ENCODE assay signal across 8 cellular contexts in the genomic region with DNA sequence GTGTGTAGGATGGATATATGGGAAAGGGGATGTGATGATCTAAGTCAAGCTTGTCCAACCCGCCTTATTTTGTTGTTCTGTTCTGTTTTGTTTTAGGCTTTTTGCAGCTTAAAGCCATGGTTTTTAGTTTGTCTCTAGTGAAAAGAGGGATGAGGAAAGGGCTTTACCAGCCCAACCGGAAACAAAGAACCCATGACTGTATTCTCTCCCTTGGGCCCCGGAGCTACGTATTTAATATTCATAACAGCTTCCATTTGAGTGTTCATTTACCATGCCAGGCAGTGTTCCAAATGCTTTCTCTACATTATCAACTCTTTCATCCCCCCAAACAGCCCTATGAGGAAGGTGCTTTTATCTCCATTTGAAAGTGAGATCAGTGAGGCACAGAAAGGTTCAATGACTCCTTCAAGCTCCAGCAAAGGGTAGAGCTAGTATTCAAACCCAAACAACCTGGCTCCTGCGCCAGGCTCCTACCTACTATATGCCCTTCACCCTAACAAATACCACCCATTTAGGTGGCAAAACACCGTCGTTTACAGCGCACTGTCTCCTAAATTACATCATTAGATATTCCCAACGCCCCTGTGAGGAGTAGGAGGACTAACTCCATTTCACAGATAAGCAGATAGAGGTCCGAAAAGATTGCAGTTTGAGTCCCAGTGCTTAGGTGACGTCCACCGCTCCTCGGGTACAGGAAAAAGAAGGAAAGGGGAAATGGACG. TPM values are rescaled to one million over a fixed set of nuclear protein-coding genes. Genes with fewer than 3 reads are reported as not detected.
DNase-seq lines count a peak whose midpoint lies in the region; ATAC-seq and TF ChIP-seq lines count a peak whose summit lies in the region.

No MANE protein-coding gene starts in this region.

- no peaks in the 10 kb centered on the region for H4K20me1 ChIP-seq in KMS-11 (ENCODE audit: insufficient read depth)

- H3K4me1 ChIP-seq in KMS-11 (ENCODE audit: low read depth, poor library complexity, severe bottlenecking) (peaks cover 19% of the 10 kb centered on the region), subcutaneous abdominal adipose tissue (ENCODE audit: control insufficient read depth in 5 of 5, insufficient read depth in 5 of 5, low read length in 5 of 5) (peaks cover 0 to 31% (median 22%) of the 10 kb centered on the region in 5 donors)

- H3K27ac ChIP-seq in KMS-11, result peak overlapping the region; percentile 68
- peak overlapping the region; percentile 93 for H3K27ac ChIP-seq in subcutaneous abdominal adipose tissue (ENCODE audit: low read depth, low read length)

- H3K79me2 ChIP-seq in KMS-11 (ENCODE audit: insufficient read depth, low read depth), result peaks cover 51% of the 10 kb centered on the region

- H3K4me2 ChIP-seq in KMS-11, result peak overlapping the region; percentile 98

- TF ChIP-seq CTCF in KMS-11 (conservative IDR thresholded peaks at IDR 0.05; ENCODE audit: low read depth, low read length) (no peak), kidney epithelial cell (IDR thresholded peaks at IDR 0.05; ENCODE audit: insufficient read depth, low read length, poor library complexity, severe bottlenecking) (no peak), GM20000 (IDR thresholded peaks at IDR 0.05; ENCODE audit: extremely low read depth, missing control alignments) (no peak)

- H3K27me3 ChIP-seq in KMS-11 (ENCODE audit: insufficient read depth, low read depth) (no peaks in the 10 kb centered on the region), kidney epithelial cell (ENCODE audit: control insufficient read depth, insufficient read depth, low read length) (no peaks in the 10 kb centered on the region), subcutaneous abdominal adipose tissue (ENCODE audit: control insufficient read depth in 5 of 5, insufficient read depth in 4 of 5, low read length in 5 of 5) (no peaks in the 10 kb centered on the region)

- peak overlapping the region; percentile 96 for H3K4me3 ChIP-seq in KMS-11 (IDR thresholded peaks at IDR 0.05; ENCODE audit: insufficient read depth, low read depth, low read length)
- H3K4me3 ChIP-seq in kidney epithelial cell (ENCODE audit: low read depth, low read length), result peak overlapping the region; percentile 80
- H3K4me3 ChIP-seq in subcutaneous abdominal adipose tissue (ENCODE audit: low read depth in 1 of 5, low read length in 5 of 5), result peak overlapping the region; percentile 76 to 95 (median 90)

- H3K9ac ChIP-seq in KMS-11, result peak overlapping the region; percentile 72
- peak overlapping the region; percentile 81 to 95 (median 93) for H3K9ac ChIP-seq in subcutaneous abdominal adipose tissue (ENCODE audit: low read length in 5 of 5)

- ATAC-seq in HG03432 (IDR thresholded peaks at IDR 0.05; ENCODE audit: unreplicated experiment), result no peak

- DNase-seq in DMS53 (lab: John Stamatoyannopoulos, UW), result peak; percentile 31
- no peak for DNase-seq in DMS53 treated with DMSO at 0.1 percent for 48 hours (lab: John Stamatoyannopoulos, UW; ENCODE audit: unreplicated experiment)
- peak; percentile 33 for DNase-seq in astrocyte of the hippocampus (ENCODE audit: low read depth, low spot score)
- no peak for DNase-seq in kidney epithelial cell (ENCODE audit: low read depth)
- no peak for DNase-seq in GM20000 (ENCODE audit: low spot score)

- H3K36me3 ChIP-seq in KMS-11 (ENCODE audit: insufficient read depth), result peaks cover 8% of the 10 kb centered on the region; the same call in 1 of the 2 replicates
- H3K36me3 ChIP-seq in kidney epithelial cell (ENCODE audit: control insufficient read depth, insufficient read depth, low read length), result no peaks in the 10 kb centered on the region
- peaks cover 10 to 15% (median 12%) of the 10 kb centered on the region in 5 donors for H3K36me3 ChIP-seq in subcutaneous abdominal adipose tissue (ENCODE audit: control insufficient read depth in 5 of 5, insufficient read depth in 5 of 5, low read length in 5 of 5)

- peak overlapping the region; percentile 89 for H2AFZ ChIP-seq in KMS-11 (ENCODE audit: low read depth)

- H3K9me3 ChIP-seq in subcutaneous abdominal adipose tissue (ENCODE audit: control insufficient read depth in 5 of 5, low read length in 5 of 5), result no peaks in the 10 kb centered on the region

RNA-seq across cellular contexts. Expression of a gene that starts 27.8 kb away (rescaled TPM):
- total RNA-seq in kidney epithelial cell, result 18.7 and 22.8 TPM in 2 replicates

RNA-seq across cellular contexts. Expression of a gene that starts 43.7 kb away (rescaled TPM):
- total RNA-seq in kidney epithelial cell, result not detected in 2 replicates

Comparison
In these comparisons a context has a peak if more than half of its experiments do, and no peak if none do; other contexts are left out.
1. DNase-seq: peak in DMS53 (single experiment) and astrocyte of the hippocampus (single experiment); none in DMS53 treated with DMSO at 0.1 percent for 48 hours (single experiment), kidney epithelial cell (single experiment) and GM20000 (single experiment).
2. Peak in every context shown above with its lines, with median percentiles within 50 percentile points of each other: H3K4me3 ChIP-seq.